19 cellular contexts compared by ENCODE assay signal in the genomic region with DNA sequence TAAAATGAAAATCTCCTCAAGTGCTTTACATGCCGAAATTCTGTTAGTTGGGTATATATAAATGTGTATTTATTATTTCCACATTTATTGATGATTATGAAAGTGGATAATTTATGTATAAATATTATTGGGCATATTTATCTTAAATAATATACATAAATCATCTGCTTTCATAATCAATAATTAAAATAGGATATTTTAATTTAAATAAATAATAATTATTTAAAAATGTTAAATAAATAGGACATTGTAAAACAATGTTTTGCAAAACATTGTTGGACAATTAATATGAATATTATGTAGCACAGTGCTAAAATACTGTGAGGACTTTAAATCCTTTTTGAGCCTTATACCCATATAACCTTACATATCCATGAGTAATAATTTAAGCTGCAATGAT.
DNase-seq lines count a peak whose midpoint lies in the region; ATAC-seq, FAIRE-seq and TF ChIP-seq lines count a peak whose summit lies in the region.
"Had no signal": no experiment of that assay in that cellular context is flagged by ENCODE, and none has a peak within 500 bp of the region (broad histone marks: within the 10 kb centered on the region; RNA-seq: fewer than 3 reads in every experiment).

No MANE protein-coding gene starts in this region.

- H3K4me3 ChIP-seq in small intestine (ENCODE audit: low read depth in 1 of 2, low read length in 2 of 2), result no peak overlapping the region
- H3K4me3 ChIP-seq: GM12878, GM23338 had no signal

- FAIRE-seq in G401.6 (lab: Jason Lieb, UNC), result peak; percentile 89
- peak; percentile 71 for FAIRE-seq in islet of Langerhans (lab: Jason Lieb, UNC)
- peak; percentile 87 for FAIRE-seq in small intestine (lab: Jason Lieb, UNC)
- FAIRE-seq: GM12878 had no signal

- intact Hi-C loops in activated T-helper 1 cell treated with anti-CD3 and anti-CD28 coated beads, Interleukin-12 subunit alpha, Interleukin-12 subunit beta, Interleukin-2, Interleukin-4 antibody, amounts not matched to agents 30 ng/mL and 10 ng/mL and 1 ng/mL, durations not matched to agents 14 hours and 24 hours and 36 hours (cut with micrococcal nuclease), result no loop called here

- CTCF ChIA-PET in WTC11 (lab: Charles Lee), result interaction anchor here (0.6 kb wide), 1 partner anchor 590 kb away, joined by 4 read pairs; no protein-coding TSS in a partner anchor

- no peak overlapping the region for H3K27ac ChIP-seq in small intestine (ENCODE audit: low read depth in 1 of 2, low read length in 1 of 2)
- H3K27ac ChIP-seq: C4-2B had no signal

- H3K36me3 Mint-ChIP-seq in WTC11, result peaks cover 6% of the 10 kb centered on the region
- H3K36me3 Mint-ChIP-seq in activated T-helper 1 cell treated with anti-CD3 and anti-CD28 coated beads, Interleukin-12 subunit alpha, Interleukin-12 subunit beta, Interleukin-2, Interleukin-4 antibody, amounts not matched to agents 30 ng/mL and 10 ng/mL and 1 ng/mL, durations not matched to agents 14 hours and 24 hours and 36 hours (ENCODE audit: low read depth), result no peaks in the 10 kb centered on the region
- H3K36me3 Mint-ChIP-seq: CD4-positive, CD25-positive, alpha-beta regulatory T cell; CD8-positive, alpha-beta T cell had no signal

- H3K4me1 ChIP-seq in small intestine (ENCODE audit: control insufficient read depth in 2 of 2, insufficient read depth in 1 of 2, low read depth in 1 of 2, low read length in 1 of 2), result no peaks in the 10 kb centered on the region
- H3K4me1 ChIP-seq: Caco-2 had no signal

- no peak for DNase-seq in WTC11 (ENCODE audit: low spot score)
- DNase-seq in small intestine, result no peak
- no peak for DNase-seq in GM19238 (ENCODE audit: insufficient read length, low spot score)
- no peak for DNase-seq in activated T-helper 1 cell treated with anti-CD3 and anti-CD28 coated beads, Interleukin-12 subunit alpha, Interleukin-12 subunit beta, Interleukin-2, Interleukin-4 antibody, amounts not matched to agents 30 ng/mL and 10 ng/mL and 1 ng/mL, durations not matched to agents 14 hours and 24 hours and 36 hours (ENCODE audit: low spot score)
- DNase-seq: 8988T; Caco-2; CD4-positive, CD25-positive, alpha-beta regulatory T cell; CD8-positive, alpha-beta T cell; DMS153; DND-41; GDM1; H9 had no signal

- no peaks in the 10 kb centered on the region for H3K27me3 ChIP-seq in small intestine (ENCODE audit: control insufficient read depth in 2 of 2, insufficient read depth in 2 of 2, low read length in 2 of 2)

- H3K36me3 ChIP-seq in small intestine (ENCODE audit: control insufficient read depth in 2 of 2, insufficient read depth in 2 of 2, low read length in 2 of 2), result no peaks in the 10 kb centered on the region

- H3K9me3 Mint-ChIP-seq in WTC11, result peaks cover 12% of the 10 kb centered on the region; the same call in 1 of the 2 replicates
- H3K9me3 Mint-ChIP-seq in activated T-helper 1 cell treated with anti-CD3 and anti-CD28 coated beads, Interleukin-12 subunit alpha, Interleukin-12 subunit beta, Interleukin-2, Interleukin-4 antibody, amounts not matched to agents 30 ng/mL and 10 ng/mL and 1 ng/mL, durations not matched to agents 14 hours and 24 hours and 36 hours, result no peaks in the 10 kb centered on the region
- H3K9me3 Mint-ChIP-seq: CD8-positive, alpha-beta T cell had no signal

- no peaks in the 10 kb centered on the region for H3K9me3 ChIP-seq in small intestine (ENCODE audit: control insufficient read depth, low read depth)
- H3K9me3 ChIP-seq: Caco-2 had no signal

- POLR2A ChIA-PET in WTC11 (lab: Charles Lee), result no interaction called here

- no peak for TF ChIP-seq CTCF in WTC11 (IDR thresholded peaks at IDR 0.05)

- no peaks in the 10 kb centered on the region for H3K27me3 Mint-ChIP-seq in WTC11 (ENCODE audit: low read depth)
- H3K27me3 Mint-ChIP-seq in activated T-helper 1 cell treated with anti-CD3 and anti-CD28 coated beads, Interleukin-12 subunit alpha, Interleukin-12 subunit beta, Interleukin-2, Interleukin-4 antibody, amounts not matched to agents 30 ng/mL and 10 ng/mL and 1 ng/mL, durations not matched to agents 14 hours and 24 hours and 36 hours (ENCODE audit: insufficient read depth), result peaks cover 3% of the 10 kb centered on the region

- H3K4me1 Mint-ChIP-seq in WTC11, result peaks cover 3% of the 10 kb centered on the region; the same call in 1 of the 2 replicates
- no peaks in the 10 kb centered on the region for H3K4me1 Mint-ChIP-seq in activated T-helper 1 cell treated with anti-CD3 and anti-CD28 coated beads, Interleukin-12 subunit alpha, Interleukin-12 subunit beta, Interleukin-2, Interleukin-4 antibody, amounts not matched to agents 30 ng/mL and 10 ng/mL and 1 ng/mL, durations not matched to agents 14 hours and 24 hours and 36 hours (ENCODE audit: low read depth)
- H3K4me1 Mint-ChIP-seq: CD4-positive, CD25-positive, alpha-beta regulatory T cell; GM23338; H9 had no signal

- no peak overlapping the region for H3K4me3 Mint-ChIP-seq in WTC11
- H3K4me3 Mint-ChIP-seq in activated T-helper 1 cell treated with anti-CD3 and anti-CD28 coated beads, Interleukin-12 subunit alpha, Interleukin-12 subunit beta, Interleukin-2, Interleukin-4 antibody, amounts not matched to agents 30 ng/mL and 10 ng/mL and 1 ng/mL, durations not matched to agents 14 hours and 24 hours and 36 hours, result no peak overlapping the region
- H3K4me3 Mint-ChIP-seq: CD4-positive, CD25-positive, alpha-beta regulatory T cell; CD8-positive, alpha-beta T cell; GM23338; H9 had no signal

- ATAC-seq in WTC11 (no peak), HG03521 (IDR thresholded peaks at IDR 0.05; ENCODE audit: unreplicated experiment) (no peak)
- ATAC-seq: CD8-positive, alpha-beta T cell; GM12878; GM23338; HCT116 had no signal

- H3K27ac Mint-ChIP-seq in WTC11, result no peak overlapping the region
- H3K27ac Mint-ChIP-seq in activated T-helper 1 cell treated with anti-CD3 and anti-CD28 coated beads, Interleukin-12 subunit alpha, Interleukin-12 subunit beta, Interleukin-2, Interleukin-4 antibody, amounts not matched to agents 30 ng/mL and 10 ng/mL and 1 ng/mL, durations not matched to agents 14 hours and 24 hours and 36 hours, result no peak overlapping the region
- H3K27ac Mint-ChIP-seq: CD4-positive, CD25-positive, alpha-beta regulatory T cell; CD8-positive, alpha-beta T cell; GM23338; H9 had no signal

- 81 to 86% (median 84%) methylated on average over 1 of the region's 1 CpG for WGBS in small intestine, 3 donors

TF ChIP-seq in WTC11, 78 proteins besides CTCF, POLR2A, EP300 and RAD21:
- TF ChIP-seq HMGA2 (CRISPR knock-in tag; IDR thresholded peaks at IDR 0.05), result peak; percentile 94
- TF ChIP-seq RORB (CRISPR knock-in tag; IDR thresholded peaks at IDR 0.05), result no peak
TF ChIP-seq in WTC11: peak in this region for 1.
